8 cellular contexts compared by ENCODE assay signal in the genomic region with DNA sequence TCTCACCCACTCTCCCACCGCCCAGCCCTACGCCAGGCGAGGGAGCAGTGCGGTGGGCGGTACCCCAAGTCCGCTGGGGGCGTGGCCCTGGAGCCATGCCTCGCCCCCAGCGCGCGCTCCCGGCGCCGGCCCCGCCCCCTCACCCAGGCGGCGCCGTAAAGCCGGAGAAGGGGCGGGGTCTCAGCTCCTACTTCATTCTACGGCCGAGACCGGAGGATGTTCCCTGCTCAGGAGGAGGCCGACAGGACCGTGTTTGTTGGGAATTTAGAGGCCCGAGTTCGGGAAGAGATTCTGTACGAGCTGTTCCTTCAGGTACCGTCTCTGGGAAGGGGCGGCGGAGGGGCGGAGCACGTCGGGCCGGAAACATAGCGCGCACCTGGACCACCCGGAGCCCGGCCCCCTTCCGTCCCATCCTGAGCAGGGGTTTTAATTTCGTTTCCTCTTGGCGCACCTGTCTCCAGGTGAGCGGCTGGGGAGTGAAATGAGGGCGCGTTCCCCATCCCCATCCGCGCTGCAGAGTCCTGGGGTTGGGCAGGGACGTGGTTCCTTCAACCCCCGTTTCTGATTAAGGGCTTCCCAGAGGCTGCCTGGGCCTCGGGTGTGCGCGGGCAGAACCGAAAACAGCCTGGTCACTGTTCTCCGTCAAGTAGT. TPM values are rescaled to one million over a fixed set of nuclear protein-coding genes. Genes with fewer than 3 reads are reported as not detected.
DNase-seq lines count a peak whose midpoint lies in the region; ATAC-seq lines count a peak whose summit lies in the region.

A gene with protein sequence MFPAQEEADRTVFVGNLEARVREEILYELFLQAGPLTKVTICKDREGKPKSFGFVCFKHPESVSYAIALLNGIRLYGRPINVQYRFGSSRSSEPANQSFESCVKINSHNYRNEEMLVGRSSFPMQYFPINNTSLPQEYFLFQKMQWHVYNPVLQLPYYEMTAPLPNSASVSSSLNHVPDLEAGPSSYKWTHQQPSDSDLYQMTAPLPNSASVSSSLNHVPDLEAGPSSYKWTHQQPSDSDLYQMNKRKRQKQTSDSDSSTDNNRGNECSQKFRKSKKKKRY (plus strand): TSS at position 187 of the 651 bp plus-strand sequence. CDS start 30 bp downstream, at position 217.

- peak; percentile 75 for DNase-seq in NCI-H1436 (lab: John Stamatoyannopoulos, UW)
- no peak for DNase-seq in NCI-H1436 treated with DMSO at 0.1 percent for 48 hours (lab: John Stamatoyannopoulos, UW)
- peak; percentile 88 for DNase-seq in NCI-H345 treated with DMSO at 0.1 percent for 48 hours (lab: John Stamatoyannopoulos, UW; ENCODE audit: unreplicated experiment)
- peak; percentile 68 for DNase-seq in activated CD4-positive, alpha-beta memory T cell treated with anti-CD3 and anti-CD28 coated beads, Interleukin-2, amount 10 ng/mL, durations not matched to agents 7 days and 5 days
- peak; percentile 71 for DNase-seq in effector CD8-positive, alpha-beta T cell (lab: John Stamatoyannopoulos, UW)
- peak; percentile 72 to 75 for DNase-seq in memory B cell (ENCODE audit: low spot score in 2 of 2)
- DNase-seq in stimulated activated CD4-positive, alpha-beta T cell treated with anti-CD3 and anti-CD28 coated beads, TNF-alpha, amount 100 ng/mL, for 4 hours (ENCODE audit: low read depth in 3 of 3), result peak; percentile 60 to 75 (median 67)

- no peak within 1 kb of the TSS for H3K27ac Mint-ChIP-seq in activated CD4-positive, alpha-beta memory T cell treated with anti-CD3 and anti-CD28 coated beads, Interleukin-2, amount 10 ng/mL, durations not matched to agents 7 days and 5 days
- no peak within 1 kb of the TSS for H3K27ac Mint-ChIP-seq in memory B cell

- H3K4me1 Mint-ChIP-seq in activated CD4-positive, alpha-beta memory T cell treated with anti-CD3 and anti-CD28 coated beads, Interleukin-2, amount 10 ng/mL, durations not matched to agents 7 days and 5 days, result peaks cover 6% of the 10 kb centered on the region
- no peaks in the 10 kb centered on the region for H3K4me1 Mint-ChIP-seq in memory B cell

- H3K4me3 Mint-ChIP-seq in activated CD4-positive, alpha-beta memory T cell treated with anti-CD3 and anti-CD28 coated beads, Interleukin-2, amount 10 ng/mL, durations not matched to agents 7 days and 5 days, result peak within 1 kb of the TSS; percentile 74
- H3K4me3 Mint-ChIP-seq in memory B cell, result peak within 1 kb of the TSS; percentile 88

- POLR2A ChIA-PET in activated CD4-positive, alpha-beta memory T cell treated with anti-CD3 and anti-CD28 coated beads, Interleukin-2, amount 10 ng/mL, durations not matched to agents 7 days and 5 days (lab: Charles Lee), result no interaction called here

- ATAC-seq in HG03039 (IDR thresholded peaks at IDR 0.05; ENCODE audit: unreplicated experiment) (peak; percentile 95), memory B cell (ENCODE audit: low read depth) (peak; percentile 95)

- H3K27me3 Mint-ChIP-seq in activated CD4-positive, alpha-beta memory T cell treated with anti-CD3 and anti-CD28 coated beads, Interleukin-2, amount 10 ng/mL, durations not matched to agents 7 days and 5 days, result peaks cover 20% of the 10 kb centered on the region
- peaks cover 1% of the 10 kb centered on the region for H3K27me3 Mint-ChIP-seq in memory B cell

- H3K36me3 Mint-ChIP-seq in activated CD4-positive, alpha-beta memory T cell treated with anti-CD3 and anti-CD28 coated beads, Interleukin-2, amount 10 ng/mL, durations not matched to agents 7 days and 5 days (ENCODE audit: low read depth), result no peaks in the 10 kb centered on the region
- no peaks in the 10 kb centered on the region for H3K36me3 Mint-ChIP-seq in memory B cell

- CTCF ChIA-PET in activated CD4-positive, alpha-beta memory T cell treated with anti-CD3 and anti-CD28 coated beads, Interleukin-2, amount 10 ng/mL, durations not matched to agents 7 days and 5 days (lab: Charles Lee), result interaction anchor here (1.0 kb wide), 1 partner anchor 37 kb away, joined by 3 read pairs; no protein-coding TSS in a partner anchor

- no peaks in the 10 kb centered on the region for H3K9me3 Mint-ChIP-seq in activated CD4-positive, alpha-beta memory T cell treated with anti-CD3 and anti-CD28 coated beads, Interleukin-2, amount 10 ng/mL, durations not matched to agents 7 days and 5 days
- no peaks in the 10 kb centered on the region for H3K9me3 Mint-ChIP-seq in memory B cell

RNA-seq across cellular contexts. Expression of the gene that starts here (rescaled TPM):
- total RNA-seq in activated CD4-positive, alpha-beta memory T cell treated with anti-CD3 and anti-CD28 coated beads, Interleukin-2, amount 10 ng/mL, durations not matched to agents 7 days and 5 days, result under 1 TPM; 0.38 to 0.88 TPM

Comparison
In these comparisons a context has a peak if more than half of its experiments do, and no peak if none do; other contexts are left out.
1. Peak in DNase-seq in activated CD4-positive, alpha-beta memory T cell treated with anti-CD3 and anti-CD28 coated beads, Interleukin-2, amount 10 ng/mL, durations not matched to agents 7 days and 5 days; RNA of the gene not detected or under 1 TPM.